ENCODE assay signal across 10 cellular contexts in genomic region chr13:97258801-97259200, GRCh38. TPM values are rescaled to one million over a fixed set of nuclear protein-coding genes. Genes with fewer than 3 reads are reported as not detected.
DNase-seq lines count a peak whose midpoint lies in the region; ATAC-seq, FAIRE-seq and TF ChIP-seq lines count a peak whose summit lies in the region.
"Had no signal": no experiment of that assay in that cellular context is flagged by ENCODE, and none has a peak within 500 bp of the region (broad histone marks: within the 10 kb centered on the region; RNA-seq: fewer than 3 reads in every experiment).

No MANE protein-coding gene starts in this region.

- no peak overlapping the region for H3K4me3 Mint-ChIP-seq in Calu3 (ENCODE audit: low read depth, unreplicated experiment)

- H3K23ac ChIP-seq in trophoblast cell (ENCODE audit: low read length) = no peak overlapping the region

- H4K12ac ChIP-seq in trophoblast cell (ENCODE audit: low read depth, low read length) = no peak overlapping the region

- peak overlapping the region; percentile 96 for H4K91ac ChIP-seq in trophoblast cell (ENCODE audit: low read depth, low read length)

- intact Hi-C loops in Calu3 (cut with micrococcal nuclease; ENCODE audit: unreplicated experiment) = loop anchor here (5.0 kb wide), 1 partner anchor 36 kb away; the partner anchor contains the start of gene MBNL2

- H2BK5ac ChIP-seq in trophoblast cell (ENCODE audit: low read depth, low read length, poor library complexity) = peak overlapping the region; percentile 98

- H3K4ac ChIP-seq in trophoblast cell (ENCODE audit: low read depth, low read length) = peak overlapping the region; percentile 91

- FAIRE-seq in RCC 7860 (lab: Jason Lieb, UNC) (no peak), GM19239 (lab: Jason Lieb, UNC) (no peak)

- TF ChIP-seq CTCF in Calu3 (IDR thresholded peaks at IDR 0.05; ENCODE audit: unreplicated experiment) = no peak

- H3K27ac Mint-ChIP-seq in Calu3 (ENCODE audit: unreplicated experiment) = peak overlapping the region; percentile 96

- H3K4me2 ChIP-seq in trophoblast cell (ENCODE audit: low read length) = peak overlapping the region; percentile 13

- H3K9ac ChIP-seq in trophoblast cell (ENCODE audit: low read length) = no peak overlapping the region

- peak overlapping the region; percentile 72 for H4K8ac ChIP-seq in trophoblast cell (ENCODE audit: low read depth, low read length)

- H3K36me3 ChIP-seq in trophoblast cell (ENCODE audit: control insufficient read depth in 1 of 2, insufficient read depth in 2 of 2, low read length in 2 of 2) = peaks cover 5 to 7% of the 10 kb centered on the region in 2 experiments

- no peak overlapping the region for H3K4me3 ChIP-seq in trophoblast cell (ENCODE audit: low read depth, low read length)

- peaks cover 40% of the 10 kb centered on the region for H3K4me1 Mint-ChIP-seq in Calu3 (ENCODE audit: low read depth, unreplicated experiment)

- H3K79me2 ChIP-seq in trophoblast cell (ENCODE audit: control insufficient read depth, insufficient read depth, low read length, poor library complexity) = peaks cover 35% of the 10 kb centered on the region

- H3K27me3 ChIP-seq in trophoblast cell (ENCODE audit: insufficient read depth, low read length) = no peaks in the 10 kb centered on the region

- peaks cover 41% of the 10 kb centered on the region for H3K79me1 ChIP-seq in trophoblast cell (ENCODE audit: low read length)

- H3K27ac ChIP-seq in epithelial cell of prostate = peak overlapping the region; percentile 63
- H3K27ac ChIP-seq in trophoblast cell (ENCODE audit: low read depth, low read length) = peak overlapping the region; percentile 96

- ATAC-seq in GM19035 (IDR thresholded peaks at IDR 0.05; ENCODE audit: unreplicated experiment) = no peak

- DNase-seq in Calu3 (no peak), RCC 7860 (ENCODE audit: low spot score) (peak; percentile 24), epithelial cell of prostate (ENCODE audit: low read depth, low spot score) (no peak), trophoblast cell (no peak), mucosa of gallbladder (ENCODE audit: low spot score) (no peak), GM19239 (ENCODE audit: insufficient read length, low spot score) (no peak), inferior parietal cortex (ENCODE audit: extremely low spot score) (no peak)
- DNase-seq: cortex of kidney; stimulated activated CD4-positive, alpha-beta T cell treated with anti-CD3 and anti-CD28 coated beads, Interleukin-4, amount 100 ng/mL, for 24 hours had no signal

- no peaks in the 10 kb centered on the region for H3K9me3 Mint-ChIP-seq in Calu3 (ENCODE audit: low read depth, unreplicated experiment)

- H3K36me3 Mint-ChIP-seq in Calu3 (ENCODE audit: insufficient read depth, unreplicated experiment) = peaks cover 40% of the 10 kb centered on the region

- no peaks in the 10 kb centered on the region for H3K9me3 ChIP-seq in trophoblast cell (ENCODE audit: insufficient read depth, low read depth, low read length)

- peaks cover 38 to 50% of the 10 kb centered on the region in 2 experiments for H3K4me1 ChIP-seq in trophoblast cell (ENCODE audit: control insufficient read depth in 1 of 2, insufficient read depth in 2 of 2, low read length in 2 of 2)

- BruUV-seq in Calu3 (replicated peaks; lab: Mats Ljungman, UMichigan) = no TSS peak

- no peak overlapping the region for H2AFZ ChIP-seq in trophoblast cell (ENCODE audit: insufficient read depth, low read length, poor library complexity)

- H3K18ac ChIP-seq in trophoblast cell (ENCODE audit: low read length) = peak overlapping the region; percentile 99

- peak overlapping the region; percentile 97 for H2BK120ac ChIP-seq in trophoblast cell (ENCODE audit: insufficient read depth, low read length, poor library complexity)

- peak overlapping the region; percentile 51 for H2AK5ac ChIP-seq in trophoblast cell (ENCODE audit: low read length)

- H2BK12ac ChIP-seq in trophoblast cell (ENCODE audit: low read length) = peak overlapping the region; percentile 94

- no CpG with 5 or more reads among the region's 2 CpGs for WGBS in trophoblast cell (ENCODE audit: extremely low coverage, insufficient coverage, insufficient read length)

- H3K27me3 Mint-ChIP-seq in Calu3 (ENCODE audit: unreplicated experiment) = no peaks in the 10 kb centered on the region

- CTCF ChIA-PET in Calu3 (lab: Charles Lee) = no interaction called here

- H3K14ac ChIP-seq in trophoblast cell (ENCODE audit: low read length) = peak overlapping the region; percentile 85

RNA-seq across cellular contexts. Expression of gene MBNL2, which starts 36.7 kb away (rescaled TPM):
- total RNA-seq in Calu3 (2022) (29.8 and 37.1 TPM in 2 replicates), mucosa of gallbladder (74.7 TPM)
- 173 and 175 TPM in 2 replicates for polyA plus RNA-seq in trophoblast cell (2013)
